In genomic region chrX:72247206-72247944, GRCh38 we compare ENCODE assay signal across 10 cellular contexts. TPM values are rescaled to one million over a fixed set of nuclear protein-coding genes. Genes with fewer than 3 reads are reported as not detected.
DNase-seq lines count a peak whose midpoint lies in the region; ATAC-seq and TF ChIP-seq lines count a peak whose summit lies in the region.
"Had no signal": no experiment of that assay in that cellular context is flagged by ENCODE, and none has a peak within 500 bp of the region (broad histone marks: within the 10 kb centered on the region; RNA-seq: fewer than 3 reads in every experiment).

No MANE protein-coding gene starts in this region.

- H3K27ac ChIP-seq in VCaP: peak overlapping the region; percentile 24; the same call in 1 of the 2 replicates
- H3K27ac ChIP-seq: psoas muscle had no signal

- TF ChIP-seq CTCF in VCaP (conservative IDR thresholded peaks at IDR 0.05): no peak

- DNase-seq in DMS79 (lab: John Stamatoyannopoulos, UW): peak; percentile 57
- DNase-seq in NCI-H2029 (lab: John Stamatoyannopoulos, UW): peak; percentile 72
- DNase-seq in mucosa of gallbladder (ENCODE audit: low spot score): peak; percentile 37
- no peak for DNase-seq in stimulated activated CD4-positive, alpha-beta T cell treated with anti-CD3 and anti-CD28 coated beads, Interleukin-4, amount 100 ng/mL, for 24 hours
- DNase-seq in effector CD4-positive, alpha-beta T cell: no peak
- DNase-seq: activated CD4-positive, alpha-beta T cell treated with anti-CD3 and anti-CD28 coated beads for 4 hours; psoas muscle had no signal

- ATAC-seq in GM21619 (IDR thresholded peaks at IDR 0.05; ENCODE audit: unreplicated experiment): no peak
- ATAC-seq in HG03025 (IDR thresholded peaks at IDR 0.05; ENCODE audit: low FRiP score, unreplicated experiment): no peak
- ATAC-seq: psoas muscle had no signal

RNA-seq across cellular contexts. Expression of gene ERCC6L, which starts 8.5 kb away (rescaled TPM):
- total RNA-seq in mucosa of gallbladder: 0.23 TPM

RNA-seq across cellular contexts. Expression of gene RPS4X, which starts 29.7 kb away (rescaled TPM):
- total RNA-seq in mucosa of gallbladder: 860 TPM

RNA-seq across cellular contexts. Expression of gene CITED1, which starts 58.3 kb away (rescaled TPM):
- not detected for total RNA-seq in mucosa of gallbladder

Comparison
In these comparisons a context has a peak if more than half of its experiments do, and no peak if none do; other contexts are left out.
1. DNase-seq: peak in DMS79 (single experiment), NCI-H2029 (single experiment) and mucosa of gallbladder (single experiment); none in stimulated activated CD4-positive, alpha-beta T cell treated with anti-CD3 and anti-CD28 coated beads, Interleukin-4, amount 100 ng/mL, for 24 hours (single experiment) and effector CD4-positive, alpha-beta T cell (single experiment).